Comparison of ENCODE assay signal across 1 cellular context in the genomic region with DNA sequence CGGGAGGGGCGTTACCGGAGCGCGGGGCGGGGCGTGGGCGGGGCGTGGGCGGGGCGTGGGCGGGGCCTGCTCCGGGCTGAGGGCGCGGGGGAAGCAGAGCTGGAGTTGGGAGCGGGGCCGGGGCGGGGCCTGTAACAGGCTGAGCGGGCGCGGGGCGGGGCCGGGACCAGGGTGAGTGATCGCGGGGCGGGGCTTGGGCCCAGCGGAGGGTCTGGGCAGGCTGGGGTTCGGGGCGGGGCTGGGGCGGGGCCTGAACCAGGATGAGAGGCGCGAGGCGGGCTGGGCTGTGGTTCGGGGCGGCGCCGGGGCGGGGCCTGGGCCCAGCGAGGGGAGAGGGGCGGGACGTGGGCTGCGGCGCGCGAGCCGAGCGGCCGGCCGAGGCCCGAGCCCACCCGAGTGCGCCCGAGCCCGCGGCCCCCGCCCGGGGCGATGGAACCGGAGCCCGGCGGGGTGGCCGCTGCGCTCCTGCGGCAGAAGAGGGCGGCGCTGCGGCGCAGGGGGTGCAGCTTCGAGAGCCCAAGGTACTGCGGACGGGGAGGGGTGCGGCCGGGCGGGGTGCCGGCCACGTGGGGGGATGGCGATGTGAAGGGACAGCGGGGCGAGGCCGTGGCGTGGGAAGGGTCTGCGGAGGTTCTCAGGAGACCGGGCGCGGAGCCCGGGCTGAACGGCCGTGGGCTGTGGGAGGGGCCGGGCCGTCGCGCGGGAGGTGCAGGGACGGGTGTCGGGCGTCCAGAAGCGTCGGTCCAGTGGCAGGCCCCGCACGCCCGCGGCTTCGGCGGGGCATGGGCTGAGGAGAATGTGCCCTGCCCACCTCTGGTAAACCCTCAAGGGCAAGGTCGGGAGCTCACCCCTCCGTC.
TF ChIP-seq lines count a peak whose summit lies in the region.

No MANE protein-coding gene starts in this region.

TF ChIP-seq in GM12878, 131 proteins besides CTCF, POLR2A, EP300 and RAD21 (continued from another document):
- TF ChIP-seq, protein P1, sequence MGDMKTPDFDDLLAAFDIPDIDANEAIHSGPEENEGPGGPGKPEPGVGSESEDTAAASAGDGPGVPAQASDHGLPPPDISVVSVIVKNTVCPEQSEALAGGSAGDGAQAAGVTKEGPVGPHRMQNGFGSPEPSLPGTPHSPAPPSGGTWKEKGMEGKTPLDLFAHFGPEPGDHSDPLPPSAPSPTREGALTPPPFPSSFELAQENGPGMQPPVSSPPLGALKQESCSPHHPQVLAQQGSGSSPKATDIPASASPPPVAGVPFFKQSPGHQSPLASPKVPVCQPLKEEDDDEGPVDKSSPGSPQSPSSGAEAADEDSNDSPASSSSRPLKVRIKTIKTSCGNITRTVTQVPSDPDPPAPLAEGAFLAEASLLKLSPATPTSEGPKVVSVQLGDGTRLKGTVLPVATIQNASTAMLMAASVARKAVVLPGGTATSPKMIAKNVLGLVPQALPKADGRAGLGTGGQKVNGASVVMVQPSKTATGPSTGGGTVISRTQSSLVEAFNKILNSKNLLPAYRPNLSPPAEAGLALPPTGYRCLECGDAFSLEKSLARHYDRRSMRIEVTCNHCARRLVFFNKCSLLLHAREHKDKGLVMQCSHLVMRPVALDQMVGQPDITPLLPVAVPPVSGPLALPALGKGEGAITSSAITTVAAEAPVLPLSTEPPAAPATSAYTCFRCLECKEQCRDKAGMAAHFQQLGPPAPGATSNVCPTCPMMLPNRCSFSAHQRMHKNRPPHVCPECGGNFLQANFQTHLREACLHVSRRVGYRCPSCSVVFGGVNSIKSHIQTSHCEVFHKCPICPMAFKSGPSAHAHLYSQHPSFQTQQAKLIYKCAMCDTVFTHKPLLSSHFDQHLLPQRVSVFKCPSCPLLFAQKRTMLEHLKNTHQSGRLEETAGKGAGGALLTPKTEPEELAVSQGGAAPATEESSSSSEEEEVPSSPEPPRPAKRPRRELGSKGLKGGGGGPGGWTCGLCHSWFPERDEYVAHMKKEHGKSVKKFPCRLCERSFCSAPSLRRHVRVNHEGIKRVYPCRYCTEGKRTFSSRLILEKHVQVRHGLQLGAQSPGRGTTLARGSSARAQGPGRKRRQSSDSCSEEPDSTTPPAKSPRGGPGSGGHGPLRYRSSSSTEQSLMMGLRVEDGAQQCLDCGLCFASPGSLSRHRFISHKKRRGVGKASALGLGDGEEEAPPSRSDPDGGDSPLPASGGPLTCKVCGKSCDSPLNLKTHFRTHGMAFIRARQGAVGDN (IDR thresholded peaks at IDR 0.05) = 0 out of 2 replicates have a peak, but pooled peaks have one; percentile 19
- TF ChIP-seq, protein P2, sequence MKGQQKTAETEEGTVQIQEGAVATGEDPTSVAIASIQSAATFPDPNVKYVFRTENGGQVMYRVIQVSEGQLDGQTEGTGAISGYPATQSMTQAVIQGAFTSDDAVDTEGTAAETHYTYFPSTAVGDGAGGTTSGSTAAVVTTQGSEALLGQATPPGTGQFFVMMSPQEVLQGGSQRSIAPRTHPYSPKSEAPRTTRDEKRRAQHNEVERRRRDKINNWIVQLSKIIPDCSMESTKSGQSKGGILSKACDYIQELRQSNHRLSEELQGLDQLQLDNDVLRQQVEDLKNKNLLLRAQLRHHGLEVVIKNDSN (IDR thresholded peaks at IDR 0.05; ENCODE audit: borderline replicate concordance, extremely low read length, insufficient read depth, low read depth, low read length) = peak; percentile 2
- no peak for TF ChIP-seq MXI1 (IDR thresholded peaks at IDR 0.05; ENCODE audit: low read depth, low read length)
- no peak for TF ChIP-seq ZNF207 (IDR thresholded peaks at IDR 0.05; ENCODE audit: borderline replicate concordance)
- TF ChIP-seq SRF (IDR thresholded peaks at IDR 0.05; ENCODE audit: low read depth in 2 of 2, low read length in 2 of 2) = no peak
- TF ChIP-seq IKZF1 (conservative IDR thresholded peaks at IDR 0.05) = peak; percentile 44; the same call in 1 of the 2 replicates
- peak in 1 of 2 experiments; percentile 54; a peak in 1 of 3 replicates for TF ChIP-seq EGR1 (IDR thresholded peaks at IDR 0.05; ENCODE audit: borderline replicate concordance in 1 of 2, low read depth in 2 of 2, low read length in 2 of 2)
- TF ChIP-seq CEBPB (IDR thresholded peaks at IDR 0.05; ENCODE audit: borderline replicate concordance in 1 of 2, low read depth in 2 of 2, low read length in 2 of 2) = no peak
- TF ChIP-seq TBL1XR1 (IDR thresholded peaks at IDR 0.05; ENCODE audit: low read depth, low read length) = no peak
- no peak for TF ChIP-seq TAF1 (IDR thresholded peaks at IDR 0.05; ENCODE audit: borderline replicate concordance, low read depth, low read length)
- TF ChIP-seq NFYA (IDR thresholded peaks at IDR 0.05; ENCODE audit: borderline replicate concordance, low read depth, low read length) = no peak
- peak; percentile 93 for TF ChIP-seq SP1 (IDR thresholded peaks at IDR 0.05; ENCODE audit: low read depth, low read length)
TF ChIP-seq in GM12878: peak in this region for 9.
